8 cellular contexts compared by ENCODE assay signal in the genomic region with DNA sequence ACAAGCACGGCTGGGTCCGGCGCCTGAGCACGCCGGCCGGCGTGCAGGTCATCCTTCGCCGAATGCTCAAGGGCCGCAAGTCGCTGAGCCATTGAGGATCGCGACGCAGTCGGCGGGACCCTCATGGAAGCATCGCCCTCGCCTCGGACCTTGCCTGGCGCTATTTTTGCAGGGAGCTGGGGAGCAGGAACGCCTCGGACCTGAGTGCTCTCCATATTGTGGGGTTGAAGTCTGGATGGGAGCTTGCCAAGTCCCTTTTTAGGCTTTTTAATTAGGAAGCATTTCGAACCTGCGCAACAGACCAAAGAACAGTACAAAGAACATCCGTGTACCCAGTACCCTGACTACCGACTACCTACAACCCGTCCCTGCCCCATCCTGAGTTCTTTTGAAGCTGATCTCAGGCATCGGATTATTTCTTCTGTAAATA. TPM values are rescaled to one million over a fixed set of nuclear protein-coding genes. Genes with fewer than 3 reads are reported as not detected.
DNase-seq lines count a peak whose midpoint lies in the region; ATAC-seq and TF ChIP-seq lines count a peak whose summit lies in the region.

No MANE protein-coding gene starts in this region.

- peak overlapping the region; percentile 80 for H3K27ac Mint-ChIP-seq in memory B cell

- H3K9me3 ChIP-seq in vagina = no peaks in the 10 kb centered on the region

- no peaks in the 10 kb centered on the region for H3K36me3 ChIP-seq in vagina

- peaks cover 67% of the 10 kb centered on the region for H3K4me1 ChIP-seq in vagina

- no peaks in the 10 kb centered on the region for H3K9me3 Mint-ChIP-seq in memory B cell

- H3K4me1 Mint-ChIP-seq in memory B cell = peaks cover 35% of the 10 kb centered on the region

- TF ChIP-seq POLR2A in vagina (IDR thresholded peaks at IDR 0.05) = no peak

- H3K4me3 Mint-ChIP-seq in memory B cell = peak overlapping the region; percentile 87

- H3K27me3 Mint-ChIP-seq in memory B cell = no peaks in the 10 kb centered on the region

- in situ Hi-C loops in astrocyte of the cerebellum (cut with HindIII; ENCODE audit: low sequenced_read_pairs) = loop anchor here (25.0 kb wide), 1 partner anchor 144 kb away; no protein-coding TSS in a partner anchor
- in situ Hi-C loops in ACHN (cut with HindIII; ENCODE audit: low pct_ligation_motif_present, low pct_unique_long_range_greater_than_20kb, low sequenced_read_pairs) = no loop called here

- H3K27me3 ChIP-seq in vagina = no peaks in the 10 kb centered on the region

- H3K4me3 ChIP-seq in HFF-Myc (replicated peaks; ENCODE audit: low read depth, low read length) = peak overlapping the region; percentile 66
- H3K4me3 ChIP-seq in astrocyte of the cerebellum (ENCODE audit: low read depth, low read length) = peak overlapping the region; percentile 81
- H3K4me3 ChIP-seq in vagina = peak overlapping the region; percentile 64 to 69

- ATAC-seq in memory B cell (ENCODE audit: low read depth) (no peak), GM18517 (IDR thresholded peaks at IDR 0.05; ENCODE audit: unreplicated experiment) (no peak)

- no peak for DNase-seq in HFF-Myc (ENCODE audit: extremely low read depth, low read depth)
- no peak for DNase-seq in astrocyte of the cerebellum (ENCODE audit: low read depth)
- no peak for DNase-seq in memory B cell (ENCODE audit: low spot score in 2 of 2)
- DNase-seq in vagina (ENCODE audit: extremely low spot score in 2 of 2) = no peak
- no peak for DNase-seq in ACHN
- no peak for DNase-seq in GM19240 (ENCODE audit: insufficient read length, low spot score)

- no peaks in the 10 kb centered on the region for H3K36me3 Mint-ChIP-seq in memory B cell

- intact Hi-C loops in vagina (cut with DNase I) = no loop called here

- peak overlapping the region; percentile 97 for H3K27ac ChIP-seq in 22Rv1
- peak overlapping the region; percentile 92 for H3K27ac ChIP-seq in vagina

- TF ChIP-seq CTCF in 22Rv1 (IDR thresholded peaks at IDR 0.05) = no peak
- no peak for TF ChIP-seq CTCF in HFF-Myc (IDR thresholded peaks at IDR 0.05; ENCODE audit: low read depth, low read length, missing control alignments)
- TF ChIP-seq CTCF in astrocyte of the cerebellum (IDR thresholded peaks at IDR 0.05; ENCODE audit: low read depth, low read length, missing control alignments) = no peak
- TF ChIP-seq CTCF in vagina (IDR thresholded peaks at IDR 0.05) = no peak

RNA-seq across cellular contexts. Expression of a gene that starts 0.6 kb away (rescaled TPM):
- 176 TPM for total RNA-seq in vagina

RNA-seq across cellular contexts. Expression of a gene that starts 3.1 kb away (rescaled TPM):
- 12.0 TPM for total RNA-seq in vagina

RNA-seq across cellular contexts. Expression of a gene that starts 3.1 kb away (rescaled TPM):
- total RNA-seq in vagina = 10.8 TPM

RNA-seq across cellular contexts. Expression of a gene that starts 24.6 kb away (rescaled TPM):
- 2.9 TPM for total RNA-seq in vagina

RNA-seq across cellular contexts. Expression of a gene that starts 28.4 kb away (rescaled TPM):
- total RNA-seq in vagina = 10.3 TPM
